Comparison of ENCODE assay signal across 7 cellular contexts in genomic region chr14:74501135-74501614, GRCh38. TPM values are rescaled to one million over a fixed set of nuclear protein-coding genes. Genes with fewer than 3 reads are reported as not detected.
DNase-seq lines count a peak whose midpoint lies in the region; ATAC-seq and TF ChIP-seq lines count a peak whose summit lies in the region.

No MANE protein-coding gene starts in this region.

- POLR2A ChIA-PET in CD8-positive, alpha-beta memory T cell (lab: Charles Lee): no interaction called here

- peaks cover 0 to 11% (median 8%) of the 10 kb centered on the region in 3 donors for H3K36me3 Mint-ChIP-seq in CD8-positive, alpha-beta memory T cell

- CTCF ChIA-PET in CD8-positive, alpha-beta memory T cell (lab: Charles Lee): no interaction called here

- in situ Hi-C loops in GM13977 (cut with MboI; ENCODE audit: low pct_unique_long_range_greater_than_20kb, low sequenced_read_pairs, unreplicated experiment): no loop called here

- no peaks in the 10 kb centered on the region for H3K27me3 ChIP-seq in lower lobe of right lung (ENCODE audit: low read depth)
- no peaks in the 10 kb centered on the region for H3K27me3 ChIP-seq in CD8-positive, alpha-beta memory T cell (ENCODE audit: insufficient read depth, low read length, poor library complexity, severe bottlenecking)

- peak; percentile 79 to 81 for ATAC-seq in lower lobe of right lung
- ATAC-seq in GM18867 (IDR thresholded peaks at IDR 0.05; ENCODE audit: unreplicated experiment): no peak

- H3K27ac Mint-ChIP-seq in CD8-positive, alpha-beta memory T cell: no peak overlapping the region

- H3K27me3 Mint-ChIP-seq in CD8-positive, alpha-beta memory T cell: no peaks in the 10 kb centered on the region

- no peak overlapping the region for H3K27ac ChIP-seq in lower lobe of right lung
- no peak overlapping the region for H3K27ac ChIP-seq in CD8-positive, alpha-beta memory T cell (ENCODE audit: low read depth, low read length)

- intact Hi-C loops in lower lobe of right lung (cut with DNase I): no loop called here

- TF ChIP-seq CTCF in GM13977 (IDR thresholded peaks at IDR 0.05; ENCODE audit: extremely low read depth, insufficient read depth, missing control alignments) (peak; percentile 32), lower lobe of right lung (IDR thresholded peaks at IDR 0.05) (peak; percentile 61)

- H3K36me3 ChIP-seq in lower lobe of right lung: peaks cover 4% of the 10 kb centered on the region
- H3K36me3 ChIP-seq in CD8-positive, alpha-beta memory T cell (ENCODE audit: insufficient read depth, low read length): no peaks in the 10 kb centered on the region

- no peaks in the 10 kb centered on the region for H3K9me3 ChIP-seq in lower lobe of right lung
- no peaks in the 10 kb centered on the region for H3K9me3 ChIP-seq in CD8-positive, alpha-beta memory T cell (ENCODE audit: low read length)

- no peaks in the 10 kb centered on the region for H3K4me1 ChIP-seq in lower lobe of right lung
- H3K4me1 ChIP-seq in CD8-positive, alpha-beta memory T cell (ENCODE audit: insufficient read depth, low read length): no peaks in the 10 kb centered on the region

- peaks cover 0 to 4% (median 0%) of the 10 kb centered on the region in 3 donors for H3K4me1 Mint-ChIP-seq in CD8-positive, alpha-beta memory T cell

- no peak overlapping the region for H3K4me3 ChIP-seq in lower lobe of right lung
- H3K4me3 ChIP-seq in CD8-positive, alpha-beta memory T cell (ENCODE audit: low read length): no peak overlapping the region

- H3K9me3 Mint-ChIP-seq in CD8-positive, alpha-beta memory T cell: no peaks in the 10 kb centered on the region

- no peak overlapping the region for H3K4me3 Mint-ChIP-seq in CD8-positive, alpha-beta memory T cell

- DNase-seq in GM13977 (ENCODE audit: low spot score) (no peak), NCI-H460 (ENCODE audit: extremely low read depth, low read depth) (peak; percentile 56), dermis blood vessel endothelial cell (peak; percentile 77), lower lobe of right lung (peak; percentile 83), NCI-H2171 treated with DMSO at 0.1 percent for 48 hours (lab: John Stamatoyannopoulos, UW) (no peak)
- no peak for DNase-seq in CD8-positive, alpha-beta memory T cell

RNA-seq across cellular contexts. Expression of gene ISCA2, which starts 7.6 kb away (rescaled TPM):
- 18.4 and 24.3 TPM in 2 replicates for total RNA-seq in NCI-H460 (2014; rRNA removed; shearing (Covaris generic))
- polyA plus RNA-seq in NCI-H460 (2014; cell fraction: nucleus; rRNA removed): 27.3 and 39.7 TPM in 2 replicates
- total RNA-seq in dermis blood vessel endothelial cell (17.0 and 19.1 TPM in 2 replicates), lower lobe of right lung (23.4 TPM)
- 10 to 100 TPM; 26.7 to 28.6 TPM for total RNA-seq in CD8-positive, alpha-beta memory T cell
- polyA plus RNA-seq in CD8-positive, alpha-beta memory T cell: 77.8 TPM

RNA-seq across cellular contexts. Expression of gene NPC2, which starts 8.1 kb away (rescaled TPM):
- 59.3 and 74.8 TPM in 2 replicates for total RNA-seq in NCI-H460 (2014; rRNA removed; shearing (Covaris generic))
- polyA plus RNA-seq in NCI-H460 (2014; cell fraction: nucleus; rRNA removed): 53.5 and 81.7 TPM in 2 replicates
- total RNA-seq in dermis blood vessel endothelial cell (205 and 322 TPM in 2 replicates), lower lobe of right lung (670 TPM)
- 10 to 100 TPM; 17.1 to 18.3 TPM for total RNA-seq in CD8-positive, alpha-beta memory T cell
- polyA plus RNA-seq in CD8-positive, alpha-beta memory T cell: 75.6 TPM

Comparison
In these comparisons a context has a peak if more than half of its experiments do, and no peak if none do; other contexts are left out.
1. DNase-seq: peak in NCI-H460 (single experiment), dermis blood vessel endothelial cell (single experiment) and lower lobe of right lung (single experiment); none in GM13977 (single experiment), NCI-H2171 treated with DMSO at 0.1 percent for 48 hours (single experiment) and CD8-positive, alpha-beta memory T cell (0 of 5).